In genomic region chr12:74334770-74335169, GRCh38 we compare ENCODE assay signal across 2 cellular contexts.
TF ChIP-seq lines count a peak whose summit lies in the region.

No MANE protein-coding gene starts in this region.

TF ChIP-seq in A549, 52 proteins besides CTCF, POLR2A, EP300 and RAD21:
- TF ChIP-seq RFX5 (IDR thresholded peaks at IDR 0.05) (no peak), EHMT2 (IDR thresholded peaks at IDR 0.05; ENCODE audit: low read depth) (no peak), ELK1 (IDR thresholded peaks at IDR 0.05; ENCODE audit: low read depth, low read length) (no peak), JUNB (IDR thresholded peaks at IDR 0.05) (no peak), SMC3 (IDR thresholded peaks at IDR 0.05) (no peak)
TF ChIP-seq in A549: peak in this region for 0.

TF ChIP-seq in HCT116, 20 proteins besides CTCF, POLR2A, EP300 and RAD21:
- TF ChIP-seq ZFX (IDR thresholded peaks at IDR 0.05) (no peak), ATF3 (IDR thresholded peaks at IDR 0.05) (no peak), JUND (IDR thresholded peaks at IDR 0.05) (peak; percentile 27; the same call in 1 of the 2 replicates), CBX3 (IDR thresholded peaks at IDR 0.05; ENCODE audit: low read depth) (no peak), CEBPB (IDR thresholded peaks at IDR 0.05; ENCODE audit: low read depth) (peak; percentile 81), FOSL1 (IDR thresholded peaks at IDR 0.05; ENCODE audit: low read depth) (no peak), TCF7L2 (IDR thresholded peaks at IDR 0.05; ENCODE audit: borderline replicate concordance, extremely low read depth, insufficient read depth, insufficient read length) (no peak), REST (IDR thresholded peaks at IDR 0.05; ENCODE audit: low read depth) (no peak), POLR2AphosphoS5 (IDR thresholded peaks at IDR 0.05; ENCODE audit: low read depth, low read length) (peak; percentile 19; the same call in 1 of the 2 replicates), ZNF274 (IDR thresholded peaks at IDR 0.05; ENCODE audit: low read depth, low read length) (no peak), MAX (IDR thresholded peaks at IDR 0.05) (no peak), ELF1 (IDR thresholded peaks at IDR 0.05; ENCODE audit: borderline replicate concordance, low read depth) (no peak), EGR1 (IDR thresholded peaks at IDR 0.05; ENCODE audit: low read depth) (no peak), SP1 (IDR thresholded peaks at IDR 0.05; ENCODE audit: low read depth) (peak; percentile 59), EZH2phosphoT487 (IDR thresholded peaks at IDR 0.05; ENCODE audit: borderline replicate concordance) (no peak), SIN3A (IDR thresholded peaks at IDR 0.05; ENCODE audit: low read depth) (no peak), YY1 (IDR thresholded peaks at IDR 0.05; ENCODE audit: extremely low read depth, insufficient replicate concordance, low read depth, low read length) (no peak), ZBTB33 (IDR thresholded peaks at IDR 0.05; ENCODE audit: extremely low read depth, insufficient replicate concordance, low read length) (no peak), EZH2 (IDR thresholded peaks at IDR 0.05) (no peak), SRF (IDR thresholded peaks at IDR 0.05; ENCODE audit: low read depth) (no peak)
